ENCODE assay signal across 15 cellular contexts in genomic region chr11:12133539-12134238, GRCh38. TPM values are rescaled to one million over a fixed set of nuclear protein-coding genes. Genes with fewer than 3 reads are reported as not detected.
DNase-seq lines count a peak whose midpoint lies in the region; ATAC-seq, FAIRE-seq and TF ChIP-seq lines count a peak whose summit lies in the region.
"Had no signal": no experiment of that assay in that cellular context is flagged by ENCODE, and none has a peak within 500 bp of the region (broad histone marks: within the 10 kb centered on the region; RNA-seq: fewer than 3 reads in every experiment).

No MANE protein-coding gene starts in this region.

- no peaks in the 10 kb centered on the region; the same call in 1 of the 2 replicates for H3K4me1 ChIP-seq in GM12878 (ENCODE audit: control insufficient read depth, insufficient read depth, low read length)
- H3K4me1 ChIP-seq in stomach smooth muscle (ENCODE audit: control insufficient read depth, insufficient read depth, low read length): peaks cover 53% of the 10 kb centered on the region

- intact Hi-C loops in GM12878 (cut with micrococcal nuclease; ENCODE audit: unreplicated experiment): no loop called here

- POLR2A ChIA-PET in GM12878 (lab: Charles Lee): no interaction called here

- TF ChIP-seq CTCF in GM12878 (IDR thresholded peaks at IDR 0.05 in 2 of 3, conservative IDR thresholded peaks at IDR 0.05 in 1 of 3; ENCODE audit: control insufficient read depth in 2 of 3, extremely low read depth in 1 of 3, insufficient read depth in 1 of 3, low read depth in 3 of 3, low read length in 3 of 3): no peak

- H3K4me3 ChIP-seq in GM12878 (no peak overlapping the region), stomach smooth muscle (ENCODE audit: low read length in 2 of 2) (no peak overlapping the region)
- H3K4me3 ChIP-seq: lung, neural progenitor cell had no signal

- FAIRE-seq in GM12878 (lab: Jason Lieb, UNC): peak; percentile 38

- H3K27ac ChIP-seq in GM12878 (ENCODE audit: control insufficient read depth, insufficient read depth) (no peak overlapping the region), stomach smooth muscle (ENCODE audit: low read length) (peak overlapping the region; percentile 49)
- H3K27ac ChIP-seq: neural progenitor cell had no signal

- TF ChIP-seq RAD21 in GM12878 (IDR thresholded peaks at IDR 0.05; ENCODE audit: insufficient read depth, low read depth, low read length): no peak

- no peaks in the 10 kb centered on the region for H3K9me3 Mint-ChIP-seq in activated T-cell treated with anti-CD3 and anti-CD28 coated beads, Interleukin-2, amount 50 U/mL, for 72 hours
- H3K9me3 Mint-ChIP-seq: neural progenitor cell; stimulated activated memory B cell treated with anti-CD40 and anti-IgM and Interleukin-4, amounts not matched to agents 10 μg/mL and 1 μg/mL and 100 μg/mL, for 72 hours had no signal

- DNase-seq in activated T-cell treated with anti-CD3 and anti-CD28 coated beads, Interleukin-2, amount 50 U/mL, for 72 hours: no peak
- DNase-seq in activated T-cell treated with anti-CD3 and anti-CD28 coated beads for 4 hours: no peak
- DNase-seq in GM12878 (ENCODE audit: low read depth, low spot score): peak; percentile 15
- DNase-seq in SK-N-DZ (ENCODE audit: low spot score): no peak
- DNase-seq in NOMO-1 treated with dmso at 0.1 percent for 144 hours (lab: John Stamatoyannopoulos, UW; ENCODE audit: unreplicated experiment): no peak
- no peak for DNase-seq in stimulated activated CD4-positive, alpha-beta T cell treated with anti-CD3 and anti-CD28 coated beads, Interleukin-4, amount 100 ng/mL, for 4 hours
- DNase-seq: effector CD8-positive, alpha-beta T cell; foreskin fibroblast; NK-92 treated with Interleukin-12 subunit alpha and Interleukin-12 subunit beta, amount 100 ng/mL, for 24 hours had no signal

- H3K4me2 ChIP-seq in GM12878 (ENCODE audit: control insufficient read depth, insufficient read depth): no peak overlapping the region
- H3K4me2 ChIP-seq: neural progenitor cell had no signal

- H4K20me1 ChIP-seq in GM12878 (ENCODE audit: control insufficient read depth, insufficient read depth): peaks cover 4% of the 10 kb centered on the region; the same call in 1 of the 2 replicates

- peak overlapping the region in 1 of 2 donors; percentile 47 for H3K4me3 Mint-ChIP-seq in activated T-cell treated with anti-CD3 and anti-CD28 coated beads, Interleukin-2, amount 50 U/mL, for 72 hours
- H3K4me3 Mint-ChIP-seq: neural progenitor cell; stimulated activated memory B cell treated with anti-CD40 and anti-IgM and Interleukin-4, amounts not matched to agents 10 μg/mL and 1 μg/mL and 100 μg/mL, for 72 hours had no signal

- H3K9ac ChIP-seq in GM12878 (ENCODE audit: control insufficient read depth, insufficient read depth, low read length) (no peak overlapping the region), stomach smooth muscle (ENCODE audit: low read length in 2 of 2) (no peak overlapping the region)
- H3K9ac ChIP-seq: neural progenitor cell had no signal

- peaks cover 0 to 12% of the 10 kb centered on the region in 2 donors for H3K36me3 Mint-ChIP-seq in activated T-cell treated with anti-CD3 and anti-CD28 coated beads, Interleukin-2, amount 50 U/mL, for 72 hours (ENCODE audit: insufficient read depth in 2 of 2)
- H3K36me3 Mint-ChIP-seq: neural progenitor cell; stimulated activated memory B cell treated with anti-CD40 and anti-IgM and Interleukin-4, amounts not matched to agents 10 μg/mL and 1 μg/mL and 100 μg/mL, for 72 hours had no signal

- H3K79me2 ChIP-seq in GM12878 (ENCODE audit: control insufficient read depth, insufficient read depth, low read length): no peaks in the 10 kb centered on the region

- peak; percentile 43 to 62 for ATAC-seq in activated T-cell treated with anti-CD3 and anti-CD28 coated beads, Interleukin-2, amount 50 U/mL, for 72 hours (replicated peaks in 1 of 2)
- peak; percentile 46 for ATAC-seq in HG03460 (IDR thresholded peaks at IDR 0.05; ENCODE audit: unreplicated experiment)
- no peak for ATAC-seq in GM12878
- ATAC-seq: sciatic nerve; stimulated activated memory B cell treated with anti-CD40 and anti-IgM and Interleukin-4, amounts not matched to agents 10 μg/mL and 1 μg/mL and 100 μg/mL, for 72 hours had no signal

- peaks cover 56% of the 10 kb centered on the region for H3K4me1 Mint-ChIP-seq in activated T-cell treated with anti-CD3 and anti-CD28 coated beads, Interleukin-2, amount 50 U/mL, for 72 hours (ENCODE audit: low read depth)

- H2AFZ ChIP-seq in GM12878 (ENCODE audit: control insufficient read depth, low read depth, low read length): no peak overlapping the region
- H2AFZ ChIP-seq: neural progenitor cell had no signal

- CTCF ChIA-PET in GM12878 (lab: Yijun Ruan, JAX): interaction anchor here (1.7 kb wide), 1 partner anchor 25 kb away, joined by 3 read pairs; no protein-coding TSS in a partner anchor

- H3K9me3 ChIP-seq in GM12878 (replicated peaks; ENCODE audit: control insufficient read depth, insufficient read depth, low read length) (no peaks in the 10 kb centered on the region), stomach smooth muscle (ENCODE audit: control insufficient read depth in 2 of 2, low read length in 2 of 2) (no peaks in the 10 kb centered on the region)

- no TSS peak for BruUV-seq in GM12878 (replicated peaks; lab: Mats Ljungman, UMichigan)

- SMC1A ChIA-PET in GM12878 (lab: Charles Lee; ENCODE audit: uncharacterized antibody, unreplicated experiment): interaction anchor here (0.6 to 1.7 kb wide), 3 partner anchors 18 to 103 kb away, joined by 3 to 8 read pairs (median 7); no protein-coding TSS in a partner anchor

- WGBS in GM12878 (ENCODE audit: insufficient coverage, insufficient replicate concordance, low lambda C conversion rate, missing lambda C conversion rate): 26% methylated on average over 5 of the region's 5 CpGs

- H3K36me3 ChIP-seq in GM12878 (ENCODE audit: control insufficient read depth in 2 of 2, insufficient read depth in 2 of 2, low read length in 1 of 2) (no peaks in the 10 kb centered on the region), stomach smooth muscle (ENCODE audit: control insufficient read depth in 2 of 2, insufficient read depth in 2 of 2, low read length in 2 of 2) (peaks cover 0 to 3% of the 10 kb centered on the region in 2 donors)
- H3K36me3 ChIP-seq: neural progenitor cell had no signal

- TF ChIP-seq POLR2A in GM12878 (IDR thresholded peaks at IDR 0.05; ENCODE audit: low read depth, low read length): no peak

- H3K27me3 ChIP-seq in GM12878 (replicated peaks in 1 of 2; ENCODE audit: control insufficient read depth in 2 of 2, insufficient read depth in 2 of 2, low read length in 1 of 2) (no peaks in the 10 kb centered on the region; a peak in 1 of 4 replicates), stomach smooth muscle (ENCODE audit: control insufficient read depth in 1 of 2, insufficient read depth in 2 of 2, low read length in 2 of 2) (no peaks in the 10 kb centered on the region)
- H3K27me3 ChIP-seq: neural progenitor cell had no signal

- H3K27ac Mint-ChIP-seq in activated T-cell treated with anti-CD3 and anti-CD28 coated beads, Interleukin-2, amount 50 U/mL, for 72 hours: no peak overlapping the region
- H3K27ac Mint-ChIP-seq: neural progenitor cell; stimulated activated memory B cell treated with anti-CD40 and anti-IgM and Interleukin-4, amounts not matched to agents 10 μg/mL and 1 μg/mL and 100 μg/mL, for 72 hours had no signal

- no peaks in the 10 kb centered on the region for H3K27me3 Mint-ChIP-seq in activated T-cell treated with anti-CD3 and anti-CD28 coated beads, Interleukin-2, amount 50 U/mL, for 72 hours (ENCODE audit: low read depth)

- TF ChIP-seq EP300 in GM12878 (IDR thresholded peaks at IDR 0.05; ENCODE audit: borderline replicate concordance in 1 of 2, control insufficient read depth in 1 of 2, low read depth in 2 of 2, low read length in 2 of 2): no peak

- in situ Hi-C loops in GM12878 (cut with MboI): no loop called here

- RAD21 ChIA-PET in GM12878 (lab: Charles Lee; ENCODE audit: unreplicated experiment): interaction anchor here (0.7 kb wide), 1 partner anchor 11 kb away, joined by 3 read pairs; no protein-coding TSS in a partner anchor

TF ChIP-seq in GM12878, 131 proteins besides CTCF, POLR2A, EP300 and RAD21 (continues in another document):
- TF ChIP-seq NBN (IDR thresholded peaks at IDR 0.05) (no peak), EED (IDR thresholded peaks at IDR 0.05; ENCODE audit: low read depth) (no peak), CBX3 (IDR thresholded peaks at IDR 0.05; ENCODE audit: borderline replicate concordance, low read depth) (no peak), ETV6 (conservative IDR thresholded peaks at IDR 0.05 in 1 of 2, IDR thresholded peaks at IDR 0.05 in 1 of 2; ENCODE audit: borderline replicate concordance in 1 of 2, low read depth in 1 of 2) (no peak), NFYA (IDR thresholded peaks at IDR 0.05; ENCODE audit: borderline replicate concordance, low read depth, low read length) (no peak), HDAC6 (IDR thresholded peaks at IDR 0.05; ENCODE audit: unreplicated experiment) (no peak), KDM1A (IDR thresholded peaks at IDR 0.05; ENCODE audit: borderline replicate concordance) (no peak), MTA2 (IDR thresholded peaks at IDR 0.05; ENCODE audit: low read depth) (no peak), GABPA (IDR thresholded peaks at IDR 0.05; ENCODE audit: low read depth) (no peak)

RNA-seq across cellular contexts. Expression of gene MICAL2, which starts 23.3 kb away (rescaled TPM):
- total RNA-seq in activated T-cell treated with anti-CD3 and anti-CD28 coated beads, Interleukin-2, amount 50 U/mL, for 72 hours: 100 to 1,000 TPM; 227 to 322 TPM
- total RNA-seq in GM12878 (2013; cell fraction: nucleolus; rRNA removed): 1.7 and 2.6 TPM in 2 replicates
- total RNA-seq in GM12878 (2014; rRNA removed) (2.2 and 3.4 TPM in 2 replicates), GM12878 (2014; rRNA removed; fragmentation: Illumina TruSeq; extraction: Trizol) (2.9 and 3.6 TPM in 2 replicates), GM12878 (2021) (4.9 and 5.6 TPM in 2 replicates)
- 0.41 TPM for polyA plus RNA-seq in GM12878 (2011; ENCODE audit: low read depth)
- polyA plus RNA-seq in GM12878 (2011; rRNA removed) (1.3 and 1.8 TPM in 2 replicates), GM12878 (2014; fragmentation: Illumina TruSeq; extraction: Trizol) (1.5 and 2.6 TPM in 2 replicates), GM12878 (2014; fragmentation: Nextera tagmentation; extraction: Ambion mirVana) (1 to 10 TPM in 1 of 2 experiments, under 1 TPM in 1; 0.90 to 1.5 TPM), GM12878 (2014; rRNA removed) (2.0 and 2.5 TPM in 2 replicates), GM12878 (2016; fragmentation: Nextera tagmentation; extraction: Ambion mirVana) (1 to 10 TPM; 1.7 to 2.9 TPM)
- 0.69 and 1.3 TPM in 2 replicates for polyA plus RNA-seq in GM12878 (2011; cell fraction: cytosol; rRNA removed)
- polyA plus RNA-seq in GM12878 (2011; cell fraction: nucleus; rRNA removed): 1.3 and 1.9 TPM in 2 replicates
- 0.27 and 0.81 TPM in 2 replicates for polyA plus RNA-seq in GM12878 (2012)
- 2.8 and 6.8 TPM in 2 replicates for polyA minus RNA-seq in GM12878 (2011; rRNA and poly(A)+ RNA removed)
- 1.6 and 1.7 TPM in 2 replicates for polyA minus RNA-seq in GM12878 (2011; cell fraction: cytosol; rRNA and poly(A)+ RNA removed)
- polyA minus RNA-seq in GM12878 (2011; cell fraction: nucleus; rRNA and poly(A)+ RNA removed): 2.7 and 4.9 TPM in 2 replicates
- 1.8 and 2.1 TPM in 2 replicates for polyA plus RNA-seq in SK-N-DZ (2014; cell fraction: cytosol; rRNA removed)
- polyA plus RNA-seq in SK-N-DZ (2014; cell fraction: nucleus; rRNA removed): 1.2 and 3.2 TPM in 2 replicates

Comparison
In these comparisons a context has a peak if more than half of its experiments do, and no peak if none do; other contexts are left out.
1. RNA of gene MICAL2, which starts 23.3 kb away (total RNA-seq): 227 to 322 TPM in activated T-cell treated with anti-CD3 and anti-CD28 coated beads, Interleukin-2, amount 50 U/mL, for 72 hours; 1.7 to 5.6 TPM in GM12878; every median in the first group is over 10 times any median in the second.